In the genomic region with DNA sequence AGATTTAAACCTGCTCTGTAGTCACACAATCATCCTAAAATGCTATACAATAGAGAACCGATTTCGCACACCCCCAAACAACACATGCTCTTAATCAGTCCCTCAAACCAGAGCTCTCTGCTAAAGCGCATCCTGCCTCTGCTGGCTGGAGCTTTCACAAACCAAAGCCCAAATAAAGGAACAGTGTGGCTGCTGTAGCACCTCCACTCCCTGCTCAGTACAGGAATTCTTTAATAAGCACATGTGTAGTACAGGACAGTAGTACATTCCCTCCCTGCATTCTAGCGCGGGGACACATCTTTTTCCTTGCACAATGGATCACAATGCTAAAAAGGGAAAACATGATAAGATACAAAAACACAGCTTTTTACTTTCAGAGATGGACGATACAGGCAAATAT, we compare ENCODE assay signal across 10 cellular contexts.
A peak's percentile ranks its signal among the peaks of the same experiment; 100 is the strongest.
DNase-seq lines count a peak whose midpoint lies in the region; ATAC-seq and TF ChIP-seq lines count a peak whose summit lies in the region.
"Had no signal": no experiment of that assay in that cellular context is flagged by ENCODE, and none has a peak within 500 bp of the region (broad histone marks: within the 10 kb centered on the region; RNA-seq: fewer than 3 reads in every experiment).

No MANE protein-coding gene starts in this region.

- ATAC-seq in GM21723 (IDR thresholded peaks at IDR 0.05; ENCODE audit: unreplicated experiment): no peak
- no peak for ATAC-seq in HG03159 (IDR thresholded peaks at IDR 0.05; ENCODE audit: unreplicated experiment)
- no peak for ATAC-seq in GM19455 (IDR thresholded peaks at IDR 0.05; ENCODE audit: unreplicated experiment)
- ATAC-seq: PC-3 had no signal

- H3K4me3 ChIP-seq in choroid plexus epithelial cell (ENCODE audit: low read depth, low read length): no peak overlapping the region

- 0 out of 2 replicates have a peak, but pooled peaks cover 1% of the 10 kb centered on the region for H3K27me3 Mint-ChIP-seq in HFFc6 (ENCODE audit: insufficient read depth)
- H3K27me3 Mint-ChIP-seq: stimulated activated memory B cell treated with anti-CD40 and anti-IgM and Interleukin-4, amounts not matched to agents 10 μg/mL and 1 μg/mL and 100 μg/mL, for 72 hours had no signal

- no peak overlapping the region for H3K4me3 Mint-ChIP-seq in HFFc6
- H3K4me3 Mint-ChIP-seq: stimulated activated memory B cell treated with anti-CD40 and anti-IgM and Interleukin-4, amounts not matched to agents 10 μg/mL and 1 μg/mL and 100 μg/mL, for 72 hours had no signal

- no peaks in the 10 kb centered on the region for H3K9me3 Mint-ChIP-seq in HFFc6

- H3K4me1 Mint-ChIP-seq in HFFc6 (ENCODE audit: low read depth): no peaks in the 10 kb centered on the region; the same call in 1 of the 2 replicates

- no peak overlapping the region for H3K27ac Mint-ChIP-seq in HFFc6
- H3K27ac Mint-ChIP-seq: stimulated activated memory B cell treated with anti-CD40 and anti-IgM and Interleukin-4, amounts not matched to agents 10 μg/mL and 1 μg/mL and 100 μg/mL, for 72 hours had no signal

- no peaks in the 10 kb centered on the region for H3K36me3 Mint-ChIP-seq in HFFc6 (ENCODE audit: low read depth)
- H3K36me3 Mint-ChIP-seq: stimulated activated memory B cell treated with anti-CD40 and anti-IgM and Interleukin-4, amounts not matched to agents 10 μg/mL and 1 μg/mL and 100 μg/mL, for 72 hours had no signal

- TF ChIP-seq CTCF in HFFc6 (IDR thresholded peaks at IDR 0.05): no peak
- TF ChIP-seq CTCF in choroid plexus epithelial cell (conservative IDR thresholded peaks at IDR 0.05; ENCODE audit: low read depth, low read length): no peak

- DNase-seq in HFFc6 (peak; percentile 7), choroid plexus epithelial cell (ENCODE audit: low read depth) (peak; percentile 1), inferior parietal cortex (ENCODE audit: extremely low spot score) (peak; percentile 67), superior temporal gyrus (ENCODE audit: extremely low spot score) (peak; percentile 80), DMS79 treated with DMSO at 0.1 percent for 48 hours (lab: John Stamatoyannopoulos, UW) (no peak)
- DNase-seq: PC-3 had no signal
